Comparison of ENCODE assay signal across 1 cellular context in the genomic region with DNA sequence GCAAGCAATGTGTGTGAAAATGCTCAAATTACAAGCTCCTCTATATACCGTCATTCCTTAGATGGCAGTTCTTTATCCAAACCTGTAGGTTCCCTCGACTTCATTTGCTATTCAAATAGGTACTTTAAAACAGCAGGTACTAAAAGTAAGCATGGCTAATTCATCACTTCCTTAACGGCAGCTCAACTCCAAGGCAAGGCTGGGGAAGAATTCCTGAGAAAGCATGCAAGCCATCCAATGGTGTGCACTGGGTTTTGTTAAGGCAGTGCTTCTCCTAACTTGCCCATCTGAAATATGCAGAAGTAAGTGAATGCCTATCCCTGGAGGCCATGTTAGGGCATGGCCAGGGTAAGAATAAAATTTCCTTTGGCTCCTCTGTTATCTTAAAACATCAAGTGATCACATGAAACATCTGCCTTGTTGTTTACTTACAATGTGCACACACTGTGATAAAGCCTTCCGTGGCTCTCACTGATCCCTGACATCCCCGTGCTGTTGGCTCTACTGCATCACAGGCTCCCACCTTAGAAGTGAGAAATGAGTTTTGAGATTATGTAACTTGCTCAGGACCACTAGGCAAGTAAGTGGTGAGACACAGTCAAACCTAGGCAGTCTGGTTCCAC.
TF ChIP-seq lines count a peak whose summit lies in the region.

No MANE protein-coding gene starts in this region.

TF ChIP-seq in SK-N-SH, 30 proteins besides CTCF, POLR2A, EP300 and RAD21 (continued from another document):
- TF ChIP-seq, protein P1, sequence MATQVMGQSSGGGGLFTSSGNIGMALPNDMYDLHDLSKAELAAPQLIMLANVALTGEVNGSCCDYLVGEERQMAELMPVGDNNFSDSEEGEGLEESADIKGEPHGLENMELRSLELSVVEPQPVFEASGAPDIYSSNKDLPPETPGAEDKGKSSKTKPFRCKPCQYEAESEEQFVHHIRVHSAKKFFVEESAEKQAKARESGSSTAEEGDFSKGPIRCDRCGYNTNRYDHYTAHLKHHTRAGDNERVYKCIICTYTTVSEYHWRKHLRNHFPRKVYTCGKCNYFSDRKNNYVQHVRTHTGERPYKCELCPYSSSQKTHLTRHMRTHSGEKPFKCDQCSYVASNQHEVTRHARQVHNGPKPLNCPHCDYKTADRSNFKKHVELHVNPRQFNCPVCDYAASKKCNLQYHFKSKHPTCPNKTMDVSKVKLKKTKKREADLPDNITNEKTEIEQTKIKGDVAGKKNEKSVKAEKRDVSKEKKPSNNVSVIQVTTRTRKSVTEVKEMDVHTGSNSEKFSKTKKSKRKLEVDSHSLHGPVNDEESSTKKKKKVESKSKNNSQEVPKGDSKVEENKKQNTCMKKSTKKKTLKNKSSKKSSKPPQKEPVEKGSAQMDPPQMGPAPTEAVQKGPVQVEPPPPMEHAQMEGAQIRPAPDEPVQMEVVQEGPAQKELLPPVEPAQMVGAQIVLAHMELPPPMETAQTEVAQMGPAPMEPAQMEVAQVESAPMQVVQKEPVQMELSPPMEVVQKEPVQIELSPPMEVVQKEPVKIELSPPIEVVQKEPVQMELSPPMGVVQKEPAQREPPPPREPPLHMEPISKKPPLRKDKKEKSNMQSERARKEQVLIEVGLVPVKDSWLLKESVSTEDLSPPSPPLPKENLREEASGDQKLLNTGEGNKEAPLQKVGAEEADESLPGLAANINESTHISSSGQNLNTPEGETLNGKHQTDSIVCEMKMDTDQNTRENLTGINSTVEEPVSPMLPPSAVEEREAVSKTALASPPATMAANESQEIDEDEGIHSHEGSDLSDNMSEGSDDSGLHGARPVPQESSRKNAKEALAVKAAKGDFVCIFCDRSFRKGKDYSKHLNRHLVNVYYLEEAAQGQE (IDR thresholded peaks at IDR 0.05; ENCODE audit: low read depth, low read length), result no peak
- TF ChIP-seq FOXM1 (IDR thresholded peaks at IDR 0.05; ENCODE audit: low read depth) (no peak), TEAD4 (IDR thresholded peaks at IDR 0.05; ENCODE audit: borderline replicate concordance, insufficient read depth) (no peak), FOXJ3 (CRISPR knock-in tag; IDR thresholded peaks at IDR 0.05) (no peak)
TF ChIP-seq in SK-N-SH: peak in this region for 0.
